9 cellular contexts compared by ENCODE assay signal in genomic region chr2:233944722-233945121, GRCh38. TPM values are rescaled to one million over a fixed set of nuclear protein-coding genes. Genes with fewer than 3 reads are reported as not detected.
"Had no signal": no experiment of that assay in that cellular context is flagged by ENCODE, and none has a peak within 500 bp of the region (broad histone marks: within the 10 kb centered on the region; RNA-seq: fewer than 3 reads in every experiment).

No MANE protein-coding gene starts in this region.

- ATAC-seq: HepG2, K562 had no signal

- H3K27ac ChIP-seq: HL-60 had no signal

- DNase-seq: IMR-90, KBM-7, KG1 had no signal

- FAIRE-seq: HepG2, HTR-8/SVneo, K562 had no signal

- H3K4me3 Mint-ChIP-seq: IgD-negative memory B cell had no signal

- H3K36me3 Mint-ChIP-seq: IgD-negative memory B cell had no signal

- H3K4me3 ChIP-seq: K562 had no signal

RNA-seq across cellular contexts. Expression of gene TRPM8, which starts 27.5 kb away (rescaled TPM):
- total RNA-seq: HepG2, HT-29, IMR-90, K562 had no signal
- polyA plus RNA-seq: IgD-negative memory B cell, IMR-90, K562 had no signal
